In the genomic region with DNA sequence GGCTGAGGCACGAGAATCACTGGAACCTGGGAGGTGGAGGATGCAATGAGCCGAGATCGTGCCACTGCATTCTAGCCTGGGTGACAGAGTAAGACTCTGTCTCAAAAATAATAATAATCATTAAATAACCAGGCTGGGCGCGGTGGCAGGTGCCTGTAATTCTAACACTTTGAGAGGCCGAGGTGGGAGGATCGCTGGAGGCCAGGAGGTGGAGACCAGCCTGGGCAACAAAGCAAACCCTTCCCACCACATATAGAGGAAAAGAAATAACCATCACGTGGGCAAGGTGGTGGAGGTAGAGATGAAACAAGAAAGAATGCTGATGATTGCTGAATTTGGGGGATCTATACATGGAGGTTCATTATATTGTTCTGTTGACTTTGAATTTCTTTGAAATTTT, we compare ENCODE assay signal across 19 cellular contexts.
DNase-seq lines count a peak whose midpoint lies in the region; ATAC-seq, FAIRE-seq and TF ChIP-seq lines count a peak whose summit lies in the region.
"Had no signal": no experiment of that assay in that cellular context is flagged by ENCODE, and none has a peak within 500 bp of the region (broad histone marks: within the 10 kb centered on the region; RNA-seq: fewer than 3 reads in every experiment).

No MANE protein-coding gene starts in this region.

- H3K79me2 ChIP-seq in KMS-11 (ENCODE audit: insufficient read depth, low read depth) = no peaks in the 10 kb centered on the region
- no peaks in the 10 kb centered on the region for H3K79me2 ChIP-seq in SK-N-SH (ENCODE audit: insufficient read depth)

- H3K4me3 Mint-ChIP-seq in CD8-positive, alpha-beta memory T cell = no peak overlapping the region
- H3K4me3 Mint-ChIP-seq: B cell; CD8-positive, alpha-beta T cell had no signal

- no peaks in the 10 kb centered on the region for H3K36me3 Mint-ChIP-seq in CD8-positive, alpha-beta memory T cell
- H3K36me3 Mint-ChIP-seq: CD8-positive, alpha-beta T cell had no signal

- peaks cover 21% of the 10 kb centered on the region for H3K4me1 ChIP-seq in CD8-positive, alpha-beta memory T cell (ENCODE audit: insufficient read depth, low read length)
- peaks cover 49% of the 10 kb centered on the region for H3K4me1 ChIP-seq in KMS-11 (ENCODE audit: low read depth, poor library complexity, severe bottlenecking)
- peaks cover 6 to 38% (median 20%) of the 10 kb centered on the region in 4 donors for H3K4me1 ChIP-seq in liver (ENCODE audit: control insufficient read depth in 4 of 4, insufficient read depth in 4 of 4, low read length in 3 of 4)
- H3K4me1 ChIP-seq in SK-N-SH (ENCODE audit: control insufficient read depth in 1 of 2, insufficient read depth in 2 of 2, low read depth in 1 of 2, low read length in 1 of 2) = peaks cover 18 to 37% of the 10 kb centered on the region in 2 experiments

- no peaks in the 10 kb centered on the region for H3K9me3 ChIP-seq in CD8-positive, alpha-beta memory T cell (ENCODE audit: low read length)
- H3K9me3 ChIP-seq in liver (ENCODE audit: control insufficient read depth in 4 of 4, low read length in 3 of 4) = no peaks in the 10 kb centered on the region
- H3K9me3 ChIP-seq in SK-N-SH = no peaks in the 10 kb centered on the region
- H3K9me3 ChIP-seq: BLaER1 treated with 17β-estradiol and CSF1 and Interleukin-3, amounts not matched to agents 10 nM and 100 nM; HAP-1 had no signal

- H3K27ac Mint-ChIP-seq in CD8-positive, alpha-beta memory T cell = peak overlapping the region in 1 of 8 donors; percentile 34
- H3K27ac Mint-ChIP-seq: B cell; CD8-positive, alpha-beta T cell; IgD-negative memory B cell had no signal

- H4K20me1 ChIP-seq in KMS-11 (ENCODE audit: insufficient read depth) = no peaks in the 10 kb centered on the region
- no peaks in the 10 kb centered on the region for H4K20me1 ChIP-seq in SK-N-SH (ENCODE audit: insufficient read depth)
- H4K20me1 ChIP-seq: BLaER1 treated with 17β-estradiol and CSF1 and Interleukin-3, amounts not matched to agents 10 nM and 100 nM had no signal

- peaks cover 6% of the 10 kb centered on the region for H3F3A ChIP-seq in SK-N-SH (replicated peaks; ENCODE audit: insufficient read depth)

- TF ChIP-seq CTCF in KMS-11 (conservative IDR thresholded peaks at IDR 0.05; ENCODE audit: low read depth, low read length) = no peak
- TF ChIP-seq CTCF in VCaP (conservative IDR thresholded peaks at IDR 0.05) = no peak
- no peak for TF ChIP-seq CTCF in liver (IDR thresholded peaks at IDR 0.05; ENCODE audit: low read depth, low read length, missing input control)
- TF ChIP-seq CTCF in SK-N-SH (IDR thresholded peaks at IDR 0.05) = no peak

- no peaks in the 10 kb centered on the region for H3K9me2 ChIP-seq in SK-N-SH

- H3K27me3 Mint-ChIP-seq in CD8-positive, alpha-beta memory T cell = peaks cover 2 to 5% of the 10 kb centered on the region in 2 donors
- H3K27me3 Mint-ChIP-seq: B cell, IgD-negative memory B cell had no signal

- H2AFZ ChIP-seq in KMS-11 (ENCODE audit: low read depth) (no peak overlapping the region), SK-N-SH (ENCODE audit: low read depth) (no peak overlapping the region)

- H3K27ac ChIP-seq in CD8-positive, alpha-beta memory T cell (ENCODE audit: low read depth, low read length) = peak overlapping the region; percentile 33
- H3K27ac ChIP-seq in KMS-11 = no peak overlapping the region
- H3K27ac ChIP-seq in VCaP = peak overlapping the region; percentile 99
- peak overlapping the region; percentile 44 to 48 for H3K27ac ChIP-seq in liver (ENCODE audit: low read depth in 1 of 2, low read length in 2 of 2)
- no peak overlapping the region for H3K27ac ChIP-seq in SK-N-SH (ENCODE audit: low read depth in 2 of 2, low read length in 1 of 2)

- WGBS in liver = 95% methylated on average over 8 of the region's 8 CpGs
- 96% methylated on average over 8 of the region's 8 CpGs for WGBS in SK-N-SH (ENCODE audit: low lambda C conversion rate)

- H3K4me2 ChIP-seq in KMS-11 = 0 out of 2 replicates have a peak overlapping the region, but pooled peaks have one; percentile 98
- no peak overlapping the region for H3K4me2 ChIP-seq in SK-N-SH

- no peaks in the 10 kb centered on the region for H3K9me3 Mint-ChIP-seq in CD8-positive, alpha-beta memory T cell
- H3K9me3 Mint-ChIP-seq: CD8-positive, alpha-beta T cell; IgD-negative memory B cell had no signal

- no peak overlapping the region for H3K4me3 ChIP-seq in CD8-positive, alpha-beta memory T cell (ENCODE audit: low read length)
- no peak overlapping the region for H3K4me3 ChIP-seq in KMS-11 (IDR thresholded peaks at IDR 0.05; ENCODE audit: insufficient read depth, low read depth, low read length)
- no peak overlapping the region for H3K4me3 ChIP-seq in liver (ENCODE audit: low read depth in 1 of 3, low read length in 3 of 3)
- no peak overlapping the region for H3K4me3 ChIP-seq in SK-N-SH (ENCODE audit: low read depth in 2 of 2, low read length in 1 of 2)
- H3K4me3 ChIP-seq: BLaER1 treated with 17β-estradiol and CSF1 and Interleukin-3, amounts not matched to agents 10 nM and 100 nM; GM12878; HAP-1 had no signal

- DNase-seq in CD8-positive, alpha-beta memory T cell = no peak
- no peak for DNase-seq in GM12892 (ENCODE audit: insufficient read length)
- DNase-seq in SK-N-SH = no peak
- DNase-seq: CD8-positive, alpha-beta T cell; COR-L47; DMS 273 treated with DMSO at 0.1 percent for 48 hours; DND-41; EL had no signal

- TF ChIP-seq POLR2A in GM12892 (IDR thresholded peaks at IDR 0.05; ENCODE audit: low read depth, low read length) = no peak

- no peaks in the 10 kb centered on the region for H3K27me3 ChIP-seq in CD8-positive, alpha-beta memory T cell (ENCODE audit: insufficient read depth, low read length, poor library complexity, severe bottlenecking)
- H3K27me3 ChIP-seq in KMS-11 (ENCODE audit: insufficient read depth, low read depth) (no peaks in the 10 kb centered on the region), liver (ENCODE audit: control insufficient read depth in 4 of 4, insufficient read depth in 4 of 4, low read length in 3 of 4) (no peaks in the 10 kb centered on the region), SK-N-SH (ENCODE audit: insufficient read depth) (no peaks in the 10 kb centered on the region)
- H3K27me3 ChIP-seq: BLaER1 treated with 17β-estradiol and CSF1 and Interleukin-3, amounts not matched to agents 10 nM and 100 nM had no signal

- peaks cover 24 to 30% (median 24%) of the 10 kb centered on the region in 3 donors for H3K4me1 Mint-ChIP-seq in CD8-positive, alpha-beta memory T cell

- no peaks in the 10 kb centered on the region for H3K36me3 ChIP-seq in CD8-positive, alpha-beta memory T cell (ENCODE audit: insufficient read depth, low read length)
- H3K36me3 ChIP-seq in KMS-11 (ENCODE audit: insufficient read depth) = no peaks in the 10 kb centered on the region
- no peaks in the 10 kb centered on the region for H3K36me3 ChIP-seq in liver (ENCODE audit: control insufficient read depth in 4 of 4, insufficient read depth in 3 of 4, low read depth in 1 of 4, low read length in 3 of 4)
- H3K36me3 ChIP-seq in SK-N-SH (replicated peaks in 1 of 2; ENCODE audit: control insufficient read depth in 1 of 2, insufficient read depth in 2 of 2, low read length in 1 of 2) = no peaks in the 10 kb centered on the region
- H3K36me3 ChIP-seq: BLaER1 treated with 17β-estradiol and CSF1 and Interleukin-3, amounts not matched to agents 10 nM and 100 nM; HAP-1 had no signal

- H3K9ac ChIP-seq in KMS-11 = no peak overlapping the region
- H3K9ac ChIP-seq in liver (ENCODE audit: low read depth in 1 of 2, low read length in 2 of 2) = peak overlapping the region in 1 of 2 donors; percentile 49
- no peak overlapping the region for H3K9ac ChIP-seq in SK-N-SH
- H3K9ac ChIP-seq: BLaER1 treated with 17β-estradiol and CSF1 and Interleukin-3, amounts not matched to agents 10 nM and 100 nM had no signal

- POLR2A ChIA-PET in CD8-positive, alpha-beta memory T cell (lab: Charles Lee) = no interaction called here
- POLR2A ChIA-PET in SK-N-SH (lab: Yijun Ruan, JAX) = no interaction called here

- no peak for FAIRE-seq in GM12892 (lab: Jason Lieb, UNC)
- FAIRE-seq: GM12878, GM19239, HTR-8/SVneo had no signal

- CTCF ChIA-PET in CD8-positive, alpha-beta memory T cell (lab: Charles Lee) = interaction anchor here (1.8 kb wide), 1 partner anchor 55 kb away, joined by 3 read pairs; no protein-coding TSS in a partner anchor
- CTCF ChIA-PET in SK-N-SH (lab: Yijun Ruan, JAX) = interaction anchor here (0.8 kb wide), 1 partner anchor 55 kb away, joined by 5 read pairs; no protein-coding TSS in a partner anchor

- no peak for ATAC-seq in HG02852 (IDR thresholded peaks at IDR 0.05; ENCODE audit: unreplicated experiment)
- ATAC-seq: CD8-positive, alpha-beta T cell; GM12878 had no signal

- no peak for TF ChIP-seq RAD21 in liver (IDR thresholded peaks at IDR 0.05)
- TF ChIP-seq RAD21 in SK-N-SH (IDR thresholded peaks at IDR 0.05; ENCODE audit: low read length) = no peak

- TF ChIP-seq EP300 in SK-N-SH (IDR thresholded peaks at IDR 0.05; ENCODE audit: borderline replicate concordance in 1 of 2, low read depth in 1 of 2, low read length in 1 of 2) = no peak

TF ChIP-seq in liver, 16 proteins besides CTCF, POLR2A, EP300 and RAD21:
- TF ChIP-seq EGR1 (IDR thresholded peaks at IDR 0.05; ENCODE audit: low read depth in 2 of 2) = no peak
TF ChIP-seq in liver: peak in this region for 0.

TF ChIP-seq in SK-N-SH, 30 proteins besides CTCF, POLR2A, EP300 and RAD21:
- no peak for TF ChIP-seq TEAD4 (IDR thresholded peaks at IDR 0.05; ENCODE audit: borderline replicate concordance, insufficient read depth)
TF ChIP-seq in SK-N-SH: peak in this region for 0.

Comparison
In these comparisons a context has a peak if more than half of its experiments do, and no peak if none do; other contexts are left out.
1. H3K27ac ChIP-seq: peak in CD8-positive, alpha-beta memory T cell (single experiment), VCaP (single experiment) and liver (2 of 2); none in KMS-11 (single experiment) and SK-N-SH (0 of 2).